In genomic region chr11:126303623-126304456, GRCh38 we compare ENCODE assay signal across 1 cellular context.
TF ChIP-seq lines count a peak whose summit lies in the region.

DCPS (plus strand) TSS chr11:126304060; CDS start chr11:126304081, 21 bp downstream.

TF ChIP-seq in GM12878, 131 proteins besides CTCF, POLR2A, EP300 and RAD21 (continued from another document and continues in another):
- TF ChIP-seq CUX1 (IDR thresholded peaks at IDR 0.05; ENCODE audit: insufficient replicate concordance, low read depth, low read length) = no peak
- TF ChIP-seq NR2C2 (IDR thresholded peaks at IDR 0.05; ENCODE audit: borderline replicate concordance, control insufficient read depth, insufficient read length, low read depth) = no peak
- TF ChIP-seq KLF5 (IDR thresholded peaks at IDR 0.05; ENCODE audit: partially characterized antibody) = no peak
- TF ChIP-seq EZH2 (IDR thresholded peaks at IDR 0.05; ENCODE audit: borderline replicate concordance, control insufficient read depth, low read depth, low read length) = no peak
- no peak for TF ChIP-seq ATF3 (IDR thresholded peaks at IDR 0.05; ENCODE audit: borderline replicate concordance, extremely low read depth, low read depth, low read length)
- TF ChIP-seq CREM (IDR thresholded peaks at IDR 0.05; ENCODE audit: low read depth) = 0 out of 2 replicates have a peak, but pooled peaks have one; percentile 13
- TF ChIP-seq CBX3 (IDR thresholded peaks at IDR 0.05; ENCODE audit: borderline replicate concordance, low read depth) = no peak
- no peak; the same call in none of the 2 replicates for TF ChIP-seq MAX (IDR thresholded peaks at IDR 0.05; ENCODE audit: low read depth, low read length)
- no peak for TF ChIP-seq ZNF24 (IDR thresholded peaks at IDR 0.05)
- 0 out of 2 replicates have a peak, but pooled peaks have one; percentile 6 for TF ChIP-seq IRF4 (IDR thresholded peaks at IDR 0.05; ENCODE audit: low read depth, low read length)
- TF ChIP-seq, protein P1, sequence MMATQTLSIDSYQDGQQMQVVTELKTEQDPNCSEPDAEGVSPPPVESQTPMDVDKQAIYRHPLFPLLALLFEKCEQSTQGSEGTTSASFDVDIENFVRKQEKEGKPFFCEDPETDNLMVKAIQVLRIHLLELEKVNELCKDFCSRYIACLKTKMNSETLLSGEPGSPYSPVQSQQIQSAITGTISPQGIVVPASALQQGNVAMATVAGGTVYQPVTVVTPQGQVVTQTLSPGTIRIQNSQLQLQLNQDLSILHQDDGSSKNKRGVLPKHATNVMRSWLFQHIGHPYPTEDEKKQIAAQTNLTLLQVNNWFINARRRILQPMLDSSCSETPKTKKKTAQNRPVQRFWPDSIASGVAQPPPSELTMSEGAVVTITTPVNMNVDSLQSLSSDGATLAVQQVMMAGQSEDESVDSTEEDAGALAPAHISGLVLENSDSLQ (IDR thresholded peaks at IDR 0.05) = no peak; the same call in 1 of the 2 replicates
- TF ChIP-seq SUZ12 (IDR thresholded peaks at IDR 0.05; ENCODE audit: unreplicated experiment) = no peak
- TF ChIP-seq IRF3 (IDR thresholded peaks at IDR 0.05) = peak; percentile 46; the same call in 1 of the 2 replicates
- TF ChIP-seq ZNF274 (IDR thresholded peaks at IDR 0.05; ENCODE audit: insufficient read depth, insufficient read length) = no peak
- TF ChIP-seq ZBTB33 (IDR thresholded peaks at IDR 0.05) = no peak
- TF ChIP-seq NR2C1 (IDR thresholded peaks at IDR 0.05) = no peak
- peak; percentile 79 for TF ChIP-seq RELB (IDR thresholded peaks at IDR 0.05; ENCODE audit: low read depth)
- peak; percentile 82 for TF ChIP-seq SMAD5 (IDR thresholded peaks at IDR 0.05; ENCODE audit: low read depth)
- peak; percentile 61 for TF ChIP-seq RELA (IDR thresholded peaks at IDR 0.05; ENCODE audit: borderline replicate concordance, partially characterized antibody)
- TF ChIP-seq RAD51 (IDR thresholded peaks at IDR 0.05) = no peak
- peak; percentile 94 for TF ChIP-seq IKZF1 (conservative IDR thresholded peaks at IDR 0.05)
- TF ChIP-seq FOXM1 (IDR thresholded peaks at IDR 0.05; ENCODE audit: low read depth, low read length) = no peak
- no peak for TF ChIP-seq SRF (IDR thresholded peaks at IDR 0.05; ENCODE audit: low read depth in 2 of 2, low read length in 2 of 2)
- TF ChIP-seq MLLT1 (IDR thresholded peaks at IDR 0.05) = 0 out of 2 replicates have a peak, but pooled peaks have one; percentile 21
- no peak for TF ChIP-seq E4F1 (IDR thresholded peaks at IDR 0.05; ENCODE audit: borderline replicate concordance, partially characterized antibody)
- no peak for TF ChIP-seq WRNIP1 (IDR thresholded peaks at IDR 0.05; ENCODE audit: borderline replicate concordance, low read depth, low read length)
- peak; percentile 95 for TF ChIP-seq ZNF687 (IDR thresholded peaks at IDR 0.05)
- peak; percentile 87 for TF ChIP-seq MXI1 (IDR thresholded peaks at IDR 0.05; ENCODE audit: low read depth, low read length)
- TF ChIP-seq RFX5 (IDR thresholded peaks at IDR 0.05; ENCODE audit: low read depth, low read length) = 0 out of 2 replicates have a peak, but pooled peaks have one; percentile 24
- TF ChIP-seq, protein P2, sequence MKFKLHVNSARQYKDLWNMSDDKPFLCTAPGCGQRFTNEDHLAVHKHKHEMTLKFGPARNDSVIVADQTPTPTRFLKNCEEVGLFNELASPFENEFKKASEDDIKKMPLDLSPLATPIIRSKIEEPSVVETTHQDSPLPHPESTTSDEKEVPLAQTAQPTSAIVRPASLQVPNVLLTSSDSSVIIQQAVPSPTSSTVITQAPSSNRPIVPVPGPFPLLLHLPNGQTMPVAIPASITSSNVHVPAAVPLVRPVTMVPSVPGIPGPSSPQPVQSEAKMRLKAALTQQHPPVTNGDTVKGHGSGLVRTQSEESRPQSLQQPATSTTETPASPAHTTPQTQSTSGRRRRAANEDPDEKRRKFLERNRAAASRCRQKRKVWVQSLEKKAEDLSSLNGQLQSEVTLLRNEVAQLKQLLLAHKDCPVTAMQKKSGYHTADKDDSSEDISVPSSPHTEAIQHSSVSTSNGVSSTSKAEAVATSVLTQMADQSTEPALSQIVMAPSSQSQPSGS (IDR thresholded peaks at IDR 0.05; ENCODE audit: low read length) = no peak
